In the genomic region with DNA sequence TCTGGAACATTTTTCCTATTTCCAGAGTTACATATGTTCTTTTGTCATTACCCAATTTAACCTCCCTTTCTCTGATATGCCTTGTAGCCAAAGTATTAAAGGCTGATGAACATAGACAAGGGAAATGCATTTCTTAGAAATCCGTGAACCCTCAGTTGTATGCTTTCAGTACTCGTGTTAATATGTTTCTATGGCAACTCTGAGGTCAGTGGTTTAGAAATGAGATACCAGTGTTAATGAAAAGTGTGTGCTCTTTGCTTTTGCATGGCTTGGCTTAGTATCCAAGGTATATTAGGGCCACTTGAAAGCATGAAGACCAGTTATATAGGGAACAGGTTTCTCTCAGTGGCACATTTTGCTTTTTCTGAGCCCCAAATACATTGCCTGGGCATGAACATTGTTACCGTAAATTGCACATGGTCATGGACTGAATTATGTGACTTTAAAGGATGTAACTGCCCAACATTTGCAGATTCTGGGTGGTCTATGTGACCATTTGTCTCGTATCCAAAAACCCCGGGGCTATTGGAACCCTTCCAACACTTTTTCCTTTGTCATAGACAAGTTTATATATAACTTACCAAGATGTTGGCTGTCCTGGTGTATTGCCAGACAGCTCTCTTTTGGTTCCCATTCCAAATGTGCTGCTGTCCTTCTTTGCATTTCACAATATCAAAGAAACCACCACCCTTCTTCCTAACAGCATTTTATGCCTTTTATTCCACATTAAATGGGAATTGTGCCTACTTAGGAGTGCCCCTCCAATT, we compare ENCODE assay signal across 12 cellular contexts. TPM values are rescaled to one million over a fixed set of nuclear protein-coding genes. Genes with fewer than 3 reads are reported as not detected.
A peak's percentile ranks its signal among the peaks of the same experiment; 100 is the strongest.
DNase-seq lines count a peak whose midpoint lies in the region; ATAC-seq and TF ChIP-seq lines count a peak whose summit lies in the region.
"Had no signal": no experiment of that assay in that cellular context is flagged by ENCODE, and none has a peak within 500 bp of the region (broad histone marks: within the 10 kb centered on the region; RNA-seq: fewer than 3 reads in every experiment).

No MANE protein-coding gene starts in this region.

- ATAC-seq in Panc1 (no peak), GM19467 (IDR thresholded peaks at IDR 0.05; ENCODE audit: unreplicated experiment) (no peak), GM19324 (IDR thresholded peaks at IDR 0.05; ENCODE audit: low FRiP score, unreplicated experiment) (no peak)

- no peaks in the 10 kb centered on the region for H3K9me3 ChIP-seq in Panc1 (ENCODE audit: control insufficient read depth, insufficient read depth, low read depth, low read length)
- no peaks in the 10 kb centered on the region for H3K9me3 ChIP-seq in Caco-2
- H3K9me3 ChIP-seq: tibial artery had no signal

- DNase-seq in AG08395 (ENCODE audit: low spot score) (peak; percentile 13), GM12865 (ENCODE audit: low read depth) (peak; percentile 60), Panc1 (ENCODE audit: low read depth, low spot score) (no peak), fibroblast of peridontal ligament (ENCODE audit: extremely low read depth) (peak; percentile 80), GF-D8 (lab: John Stamatoyannopoulos, UW) (no peak), Caco-2 (no peak)
- DNase-seq: activated B cell treated with CpG ODN at 0.5 μM for 24 hours; activated effector memory CD4-positive, alpha-beta T cell treated with Interleukin-2 at 50 U/mL for 16 hours; cortex of kidney; tibial artery had no signal

- TF ChIP-seq CTCF in GM12865 (IDR thresholded peaks at IDR 0.05; ENCODE audit: insufficient read depth, low read depth, low read length, missing control alignments) (no peak), Panc1 (IDR thresholded peaks at IDR 0.05) (no peak), Caco-2 (IDR thresholded peaks at IDR 0.05; ENCODE audit: insufficient read depth in 1 of 2, low read depth in 1 of 2, low read length in 1 of 2, severe bottlenecking in 1 of 2, unreplicated experiment in 1 of 2) (no peak)

- CTCF ChIA-PET in Panc1 (lab: Charles Lee) (no interaction called here), Caco-2 (lab: Charles Lee) (no interaction called here)

- no peak overlapping the region for H3K27ac ChIP-seq in Panc1 (ENCODE audit: low read length)
- H3K27ac ChIP-seq: tibial artery had no signal

- H3K27me3 ChIP-seq in Panc1 (ENCODE audit: control insufficient read depth, insufficient read depth, low read length) (no peaks in the 10 kb centered on the region), Caco-2 (replicated peaks; ENCODE audit: control insufficient read depth, insufficient read depth, low read length) (no peaks in the 10 kb centered on the region)
- H3K27me3 ChIP-seq: tibial artery had no signal

- H3K4me3 ChIP-seq in GM12865 (ENCODE audit: low read depth, low read length) (no peak overlapping the region), Panc1 (ENCODE audit: low read depth in 2 of 2, low read length in 2 of 2) (no peak overlapping the region), Caco-2 (ENCODE audit: low read depth, low read length) (no peak overlapping the region)
- H3K4me3 ChIP-seq: tibial artery had no signal

- no peak overlapping the region for H3K27ac Mint-ChIP-seq in Caco-2 (ENCODE audit: unreplicated experiment)
- H3K27ac Mint-ChIP-seq: activated B cell treated with CpG ODN at 0.5 μM for 24 hours had no signal

- intact Hi-C loops in Panc1 (cut with micrococcal nuclease; ENCODE audit: unreplicated experiment) (no loop called here), Caco-2 (cut with micrococcal nuclease; ENCODE audit: unreplicated experiment) (no loop called here)

- H3K9me3 Mint-ChIP-seq in Caco-2 (ENCODE audit: unreplicated experiment), result no peaks in the 10 kb centered on the region
- H3K9me3 Mint-ChIP-seq: activated B cell treated with CpG ODN at 0.5 μM for 24 hours had no signal

- H3K4me1 ChIP-seq in Panc1 (ENCODE audit: control insufficient read depth, insufficient read depth, low read length), result no peaks in the 10 kb centered on the region; the same call in 1 of the 2 replicates
- H3K4me1 ChIP-seq in Caco-2, result no peaks in the 10 kb centered on the region
- H3K4me1 ChIP-seq: tibial artery had no signal

- in situ Hi-C loops in Panc1 (cut with HindIII; ENCODE audit: low pct_unique_long_range_greater_than_20kb, low sequenced_read_pairs), result no loop called here

- H3K4me3 Mint-ChIP-seq in Caco-2 (ENCODE audit: unreplicated experiment), result no peak overlapping the region
- H3K4me3 Mint-ChIP-seq: activated B cell treated with CpG ODN at 0.5 μM for 24 hours had no signal

- H3K4me1 Mint-ChIP-seq in Caco-2 (ENCODE audit: low read depth, unreplicated experiment), result no peaks in the 10 kb centered on the region
- H3K4me1 Mint-ChIP-seq: activated B cell treated with CpG ODN at 0.5 μM for 24 hours had no signal

- POLR2A ChIA-PET in Panc1 (lab: Charles Lee), result no interaction called here
- POLR2A ChIA-PET in Caco-2 (lab: Charles Lee), result no interaction called here

- peaks cover 27% of the 10 kb centered on the region for H3K36me3 Mint-ChIP-seq in Caco-2 (ENCODE audit: insufficient read depth, unreplicated experiment)

- peaks cover 11% of the 10 kb centered on the region; the same call in 1 of the 2 replicates for H3K36me3 ChIP-seq in Panc1 (ENCODE audit: control insufficient read depth, insufficient read depth, low read length)
- no peaks in the 10 kb centered on the region for H3K36me3 ChIP-seq in Caco-2 (ENCODE audit: control insufficient read depth, insufficient read depth, low read length)

- BruUV-seq in Panc1 (replicated peaks; lab: Mats Ljungman, UMichigan) (TSS peak; percentile 5), Caco-2 (replicated peaks; lab: Mats Ljungman, UMichigan) (no TSS peak)

- H3K27me3 Mint-ChIP-seq in Caco-2 (ENCODE audit: insufficient read depth, unreplicated experiment), result no peaks in the 10 kb centered on the region
- H3K27me3 Mint-ChIP-seq: activated B cell treated with CpG ODN at 0.5 μM for 24 hours had no signal

RNA-seq across cellular contexts. Expression of a gene that starts 17.5 kb away (rescaled TPM):
- 33.7 TPM for total RNA-seq in Panc1 (2021; ENCODE audit: unreplicated experiment)
- 25.9 TPM for polyA plus RNA-seq in Panc1 (2012; ENCODE audit: insufficient read length)
- total RNA-seq in Caco-2 (2022), result 9.6 and 10.5 TPM in 2 replicates

RNA-seq across cellular contexts. Expression of a gene that starts 19.1 kb away (rescaled TPM):
- total RNA-seq in Panc1 (2021; ENCODE audit: unreplicated experiment) (123 TPM), Caco-2 (2022) (43.9 and 49.2 TPM in 2 replicates)
- polyA plus RNA-seq in Panc1 (2012; ENCODE audit: insufficient read length), result 200 TPM

RNA-seq across cellular contexts. Expression of a gene that starts 40.1 kb away (rescaled TPM):
- total RNA-seq in Panc1 (2021; ENCODE audit: unreplicated experiment), result 94.6 TPM
- 105 TPM for polyA plus RNA-seq in Panc1 (2012; ENCODE audit: insufficient read length)
- 46.5 and 47.0 TPM in 2 replicates for total RNA-seq in Caco-2 (2022)

RNA-seq across cellular contexts. Expression of a gene that starts 43.6 kb away (rescaled TPM):
- total RNA-seq in Panc1 (2021; ENCODE audit: unreplicated experiment), result 31.4 TPM
- 34.3 TPM for polyA plus RNA-seq in Panc1 (2012; ENCODE audit: insufficient read length)
- total RNA-seq in Caco-2 (2022), result 7.7 and 10.4 TPM in 2 replicates

Comparison
In these comparisons a context has a peak if more than half of its experiments do, and no peak if none do; other contexts are left out.
1. DNase-seq: peak in AG08395 (single experiment), GM12865 (single experiment) and fibroblast of peridontal ligament (single experiment); none in Panc1 (single experiment), GF-D8 (single experiment) and Caco-2 (0 of 2).